ENCODE assay signal across 7 cellular contexts in the genomic region with DNA sequence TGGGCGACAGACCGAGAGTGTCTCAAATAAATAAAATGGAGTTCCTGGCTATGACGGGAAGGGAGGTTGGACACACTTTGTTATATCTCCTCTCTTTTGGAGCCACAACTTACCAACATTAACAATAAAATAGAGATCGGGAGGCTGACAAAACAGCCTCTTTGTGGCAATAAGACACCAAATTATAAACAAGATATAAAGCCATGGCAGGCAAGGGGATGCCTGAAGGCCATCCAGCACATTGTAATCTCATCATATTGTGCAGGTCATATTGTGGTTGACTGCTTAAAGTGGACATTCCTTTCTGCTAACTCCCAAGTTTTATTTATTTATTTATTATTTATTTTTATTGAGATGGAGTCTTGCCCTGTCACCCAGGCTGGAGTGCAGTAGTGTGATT. TPM values are rescaled to one million over a fixed set of nuclear protein-coding genes. Genes with fewer than 3 reads are reported as not detected.
"Had no signal": no experiment of that assay in that cellular context is flagged by ENCODE, and none has a peak within 500 bp of the region (broad histone marks: within the 10 kb centered on the region; RNA-seq: fewer than 3 reads in every experiment).

No MANE protein-coding gene starts in this region.

- H3K4me2 ChIP-seq: GM23338, KMS-11 had no signal

- H3K4me3 Mint-ChIP-seq: GM23338, H9, IgD-negative memory B cell had no signal

- H3K4me1 Mint-ChIP-seq: IgD-negative memory B cell had no signal

- DNase-seq: H9, HCEC 1CT, KBM-7 had no signal

- H3K27ac ChIP-seq: HL-60, KMS-11 had no signal

- H3K9me3 Mint-ChIP-seq: IgD-negative memory B cell had no signal

- H3K4me3 ChIP-seq: GM23338 had no signal

- H3K27ac Mint-ChIP-seq: GM23338, H9, IgD-negative memory B cell had no signal

- H2AFZ ChIP-seq: GM23338 had no signal

- H3K9ac ChIP-seq: KMS-11 had no signal

RNA-seq across cellular contexts. Expression of a gene that starts 59.9 kb away (rescaled TPM):
- polyA plus RNA-seq: IgD-negative memory B cell had no signal
